Comparison of ENCODE assay signal across 31 cellular contexts in the genomic region with DNA sequence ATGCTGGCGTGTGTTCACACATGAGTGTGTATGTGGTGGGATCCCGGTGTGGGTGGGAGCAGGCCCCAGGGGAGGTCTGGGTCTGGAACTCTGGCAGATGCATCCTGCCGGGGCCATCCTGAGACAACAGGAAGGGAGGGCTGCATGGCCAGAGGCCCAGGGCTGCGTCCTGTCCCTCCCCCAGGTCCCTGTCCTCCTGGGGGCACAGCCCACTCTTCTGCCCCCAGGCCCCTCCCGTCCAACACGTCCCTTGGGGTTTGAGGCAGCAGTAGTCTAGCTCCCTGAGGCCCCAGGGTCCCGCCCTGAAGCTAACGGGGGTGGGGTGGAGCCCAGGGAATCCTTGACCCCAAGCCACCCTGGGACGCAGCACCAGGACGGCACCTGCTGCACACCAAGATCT. TPM values are rescaled to one million over a fixed set of nuclear protein-coding genes. Genes with fewer than 3 reads are reported as not detected.
DNase-seq lines count a peak whose midpoint lies in the region; ATAC-seq and TF ChIP-seq lines count a peak whose summit lies in the region.
"Had no signal": no experiment of that assay in that cellular context is flagged by ENCODE, and none has a peak within 500 bp of the region (broad histone marks: within the 10 kb centered on the region; RNA-seq: fewer than 3 reads in every experiment).

No MANE protein-coding gene starts in this region.

- no peaks in the 10 kb centered on the region for H3K9me3 ChIP-seq in BLaER1 treated with 17β-estradiol and CSF1 and Interleukin-3, amounts not matched to agents 10 nM and 100 nM (replicated peaks in 1 of 11)
- H3K9me3 ChIP-seq: BE2C, mucosa of descending colon, transverse colon had no signal

- no peaks in the 10 kb centered on the region for H3K9me3 Mint-ChIP-seq in nephron progenitor cell
- H3K9me3 Mint-ChIP-seq in activated CD8-positive, alpha-beta memory T cell treated with anti-CD3 and anti-CD28 coated beads, Interleukin-2, amount 10 ng/mL, durations not matched to agents 7 days and 5 days (ENCODE audit: low read depth): no peaks in the 10 kb centered on the region
- H3K9me3 Mint-ChIP-seq: activated naive CD4-positive, alpha-beta T cell treated with anti-CD3 and anti-CD28 coated beads, Interleukin-2, amount 50 U/mL, for 72 hours; activated T-helper 2 cell treated with anti-CD3 and anti-CD28 coated beads, Interferon-gamma antibody, Interleukin-2, Interleukin-4, amounts not matched to agents 10 μg/mL and 5 μg/mL and 100 μg/mL, durations not matched to agents 14 hours and 24 hours and 36 hours; IgD-negative memory B cell had no signal

- peak overlapping the region in 7 of 11 experiments; percentile 45 to 76 (median 66); a peak in 15 of 22 replicates for H3K27ac ChIP-seq in BLaER1 treated with 17β-estradiol and CSF1 and Interleukin-3, amounts not matched to agents 10 nM and 100 nM
- H3K27ac ChIP-seq: epithelial cell of prostate, parathyroid adenoma, transverse colon had no signal

- no peak for TF ChIP-seq CTCF in NB4 (IDR thresholded peaks at IDR 0.05; ENCODE audit: low read depth, low read length)
- TF ChIP-seq CTCF in nephron progenitor cell (IDR thresholded peaks at IDR 0.05): no peak

- H3K36me3 Mint-ChIP-seq in nephron progenitor cell (ENCODE audit: low read depth): no peaks in the 10 kb centered on the region
- no peaks in the 10 kb centered on the region for H3K36me3 Mint-ChIP-seq in activated CD8-positive, alpha-beta memory T cell treated with anti-CD3 and anti-CD28 coated beads, Interleukin-2, amount 10 ng/mL, durations not matched to agents 7 days and 5 days
- H3K36me3 Mint-ChIP-seq: activated naive CD4-positive, alpha-beta T cell treated with anti-CD3 and anti-CD28 coated beads, Interleukin-2, amount 50 U/mL, for 72 hours; IgD-negative memory B cell had no signal

- peak overlapping the region in 6 of 11 experiments; percentile 6 to 54 (median 30); a peak in 9 of 22 replicates for H3K9ac ChIP-seq in BLaER1 treated with 17β-estradiol and CSF1 and Interleukin-3, amounts not matched to agents 10 nM and 100 nM
- H3K9ac ChIP-seq: parathyroid adenoma had no signal

- no peaks in the 10 kb centered on the region for H3K36me3 ChIP-seq in BLaER1 treated with 17β-estradiol and CSF1 and Interleukin-3, amounts not matched to agents 10 nM and 100 nM
- H3K36me3 ChIP-seq: BE2C, transverse colon had no signal

- H4K20me1 ChIP-seq in BLaER1 treated with 17β-estradiol and CSF1 and Interleukin-3, amounts not matched to agents 10 nM and 100 nM: no peaks in the 10 kb centered on the region

- peaks cover 42% of the 10 kb centered on the region for H3K4me1 Mint-ChIP-seq in nephron progenitor cell
- no peaks in the 10 kb centered on the region for H3K4me1 Mint-ChIP-seq in activated CD8-positive, alpha-beta memory T cell treated with anti-CD3 and anti-CD28 coated beads, Interleukin-2, amount 10 ng/mL, durations not matched to agents 7 days and 5 days
- H3K4me1 Mint-ChIP-seq: IgD-negative memory B cell had no signal

- DNase-seq in NB4 (ENCODE audit: low read depth) (peak; percentile 84), left cardiac atrium (peak; percentile 15), nephron progenitor cell (no peak)
- DNase-seq in activated CD8-positive, alpha-beta memory T cell treated with anti-CD3 and anti-CD28 coated beads, Interleukin-2, amount 10 ng/mL, durations not matched to agents 7 days and 5 days: no peak
- DNase-seq: activated CD4-positive, alpha-beta T cell treated with anti-CD3 and anti-CD28 coated beads for 1 hour; activated CD8-positive, alpha-beta T cell treated with anti-CD3 and anti-CD28 coated beads, Interleukin-2, amount 10 ng/mL, durations not matched to agents 7 days and 5 days; BE2C; effector CD8-positive, alpha-beta T cell; HCEC 1CT; MV-4-11; NCI-H1436 treated with DMSO at 0.1 percent for 48 hours; NCI-H2107; NCI-H748 treated with DMSO at 0.1 percent for 48 hours; SIG-M5; stimulated activated CD4-positive, alpha-beta T cell treated with anti-CD3 and anti-CD28 coated beads, Interleukin-4, amount 100 ng/mL, for 1 hour; transverse colon had no signal

- CTCF ChIA-PET in activated CD8-positive, alpha-beta memory T cell treated with anti-CD3 and anti-CD28 coated beads, Interleukin-2, amount 10 ng/mL, durations not matched to agents 7 days and 5 days (lab: Charles Lee): no interaction called here

- peak overlapping the region; percentile 37 to 90 (median 81) for H3K4me2 ChIP-seq in BLaER1 treated with 17β-estradiol and CSF1 and Interleukin-3, amounts not matched to agents 10 nM and 100 nM

- no peak overlapping the region for H3K4me3 ChIP-seq in BLaER1 treated with 17β-estradiol and CSF1 and Interleukin-3, amounts not matched to agents 10 nM and 100 nM
- H3K4me3 ChIP-seq in NB4 (ENCODE audit: low read depth, low read length): no peak overlapping the region
- H3K4me3 ChIP-seq: GM12878, mucosa of descending colon, transverse colon had no signal

- H3K27me3 Mint-ChIP-seq in nephron progenitor cell (ENCODE audit: low read depth, poor library complexity): peaks cover 10% of the 10 kb centered on the region
- no peaks in the 10 kb centered on the region for H3K27me3 Mint-ChIP-seq in activated CD8-positive, alpha-beta memory T cell treated with anti-CD3 and anti-CD28 coated beads, Interleukin-2, amount 10 ng/mL, durations not matched to agents 7 days and 5 days

- intact Hi-C loops in left cardiac atrium (cut with DNase I): no loop called here

- peak overlapping the region; percentile 88 for H3K27ac Mint-ChIP-seq in nephron progenitor cell
- no peak overlapping the region for H3K27ac Mint-ChIP-seq in activated CD8-positive, alpha-beta memory T cell treated with anti-CD3 and anti-CD28 coated beads, Interleukin-2, amount 10 ng/mL, durations not matched to agents 7 days and 5 days
- H3K27ac Mint-ChIP-seq: activated CD8-positive, alpha-beta T cell treated with anti-CD3 and anti-CD28 coated beads, Interleukin-2, amount 10 ng/mL, durations not matched to agents 7 days and 5 days; activated naive CD4-positive, alpha-beta T cell treated with anti-CD3 and anti-CD28 coated beads, Interleukin-2, amount 50 U/mL, for 72 hours; activated T-helper 2 cell treated with anti-CD3 and anti-CD28 coated beads, Interferon-gamma antibody, Interleukin-2, Interleukin-4, amounts not matched to agents 10 μg/mL and 5 μg/mL and 100 μg/mL, durations not matched to agents 14 hours and 24 hours and 36 hours; IgD-negative memory B cell had no signal

- H3K4me1 ChIP-seq in BLaER1 treated with 17β-estradiol and CSF1 and Interleukin-3, amounts not matched to agents 10 nM and 100 nM: peaks cover 11 to 51% (median 41%) of the 10 kb centered on the region in 10 experiments; a peak in 19 of 20 replicates
- H3K4me1 ChIP-seq: BE2C, parathyroid adenoma, transverse colon had no signal

- H3K4me3 Mint-ChIP-seq in nephron progenitor cell: peak overlapping the region; percentile 63
- H3K4me3 Mint-ChIP-seq in activated CD8-positive, alpha-beta memory T cell treated with anti-CD3 and anti-CD28 coated beads, Interleukin-2, amount 10 ng/mL, durations not matched to agents 7 days and 5 days: no peak overlapping the region
- H3K4me3 Mint-ChIP-seq: activated CD8-positive, alpha-beta T cell treated with anti-CD3 and anti-CD28 coated beads, Interleukin-2, amount 10 ng/mL, durations not matched to agents 7 days and 5 days had no signal

- no peaks in the 10 kb centered on the region for H3K27me3 ChIP-seq in BLaER1 treated with 17β-estradiol and CSF1 and Interleukin-3, amounts not matched to agents 10 nM and 100 nM
- H3K27me3 ChIP-seq: BE2C, transverse colon had no signal

- no peak for TF ChIP-seq POLR2A in NB4 (IDR thresholded peaks at IDR 0.05; ENCODE audit: extremely low read depth, insufficient read length)

- peak in 1 of 2 donors; percentile 17 for ATAC-seq in left cardiac atrium
- no peak for ATAC-seq in HG03196 (IDR thresholded peaks at IDR 0.05; ENCODE audit: unreplicated experiment)
- ATAC-seq in activated CD8-positive, alpha-beta memory T cell treated with anti-CD3 and anti-CD28 coated beads, Interleukin-2, amount 10 ng/mL, durations not matched to agents 7 days and 5 days: no peak
- no peak for ATAC-seq in GM19395 (IDR thresholded peaks at IDR 0.05; ENCODE audit: unreplicated experiment)
- no peak for ATAC-seq in HG02759 (IDR thresholded peaks at IDR 0.05; ENCODE audit: unreplicated experiment)
- ATAC-seq: activated CD8-positive, alpha-beta T cell treated with anti-CD3 and anti-CD28 coated beads, Interleukin-2, amount 10 ng/mL, durations not matched to agents 7 days and 5 days; activated naive CD4-positive, alpha-beta T cell treated with anti-CD3 and anti-CD28 coated beads, Interleukin-2, amount 50 U/mL, for 72 hours; GM12878; mucosa of descending colon; Panc1 had no signal

RNA-seq across cellular contexts. Expression of gene FLT4, which starts 16.6 kb away (rescaled TPM):
- 1 to 10 TPM; 5.6 to 8.2 TPM for total RNA-seq in left cardiac atrium
- total RNA-seq in activated CD8-positive, alpha-beta memory T cell treated with anti-CD3 and anti-CD28 coated beads, Interleukin-2, amount 10 ng/mL, durations not matched to agents 7 days and 5 days: 1 to 10 TPM; 1.7 to 2.8 TPM
- total RNA-seq: GM12878 had no signal

RNA-seq across cellular contexts. Expression of gene SCGB3A1, which starts 41.5 kb away (rescaled TPM):
- not detected for total RNA-seq in left cardiac atrium
- total RNA-seq in activated CD8-positive, alpha-beta memory T cell treated with anti-CD3 and anti-CD28 coated beads, Interleukin-2, amount 10 ng/mL, durations not matched to agents 7 days and 5 days: not detected
- total RNA-seq: activated CD8-positive, alpha-beta T cell treated with anti-CD3 and anti-CD28 coated beads, Interleukin-2, amount 10 ng/mL, durations not matched to agents 7 days and 5 days; activated naive CD4-positive, alpha-beta T cell treated with anti-CD3 and anti-CD28 coated beads, Interleukin-2, amount 50 U/mL, for 72 hours; activated T-helper 2 cell treated with anti-CD3 and anti-CD28 coated beads, Interferon-gamma antibody, Interleukin-2, Interleukin-4, amounts not matched to agents 10 μg/mL and 5 μg/mL and 100 μg/mL, durations not matched to agents 14 hours and 24 hours and 36 hours; bronchial epithelial cell; glomerular endothelial cell; mucosa of descending colon; subcutaneous adipose tissue; transverse colon had no signal

Comparison
In these comparisons a context has a peak if more than half of its experiments do, and no peak if none do; other contexts are left out.
1. DNase-seq: peak in NB4 (single experiment) and left cardiac atrium (single experiment); none in nephron progenitor cell (single experiment) and activated CD8-positive, alpha-beta memory T cell treated with anti-CD3 and anti-CD28 coated beads, Interleukin-2, amount 10 ng/mL, durations not matched to agents 7 days and 5 days (single experiment).